1 cellular context compared by ENCODE assay signal in genomic region chr1:197919523-197920301, GRCh38.
TF ChIP-seq lines count a peak whose summit lies in the region.

No MANE protein-coding gene starts in this region.

TF ChIP-seq in endothelial cell of umbilical vein, 7 proteins besides CTCF, POLR2A, EP300 and RAD21:
- TF ChIP-seq MYC (IDR thresholded peaks at IDR 0.05; ENCODE audit: low read depth, low read length) (no peak), EZH2 (IDR thresholded peaks at IDR 0.05; ENCODE audit: borderline replicate concordance, low read depth, low read length, severe bottlenecking) (peak; percentile 99), GATA2 (IDR thresholded peaks at IDR 0.05; ENCODE audit: insufficient read depth, insufficient read length, low read depth, low read length) (no peak)
